18 cellular contexts compared by ENCODE assay signal in the genomic region with DNA sequence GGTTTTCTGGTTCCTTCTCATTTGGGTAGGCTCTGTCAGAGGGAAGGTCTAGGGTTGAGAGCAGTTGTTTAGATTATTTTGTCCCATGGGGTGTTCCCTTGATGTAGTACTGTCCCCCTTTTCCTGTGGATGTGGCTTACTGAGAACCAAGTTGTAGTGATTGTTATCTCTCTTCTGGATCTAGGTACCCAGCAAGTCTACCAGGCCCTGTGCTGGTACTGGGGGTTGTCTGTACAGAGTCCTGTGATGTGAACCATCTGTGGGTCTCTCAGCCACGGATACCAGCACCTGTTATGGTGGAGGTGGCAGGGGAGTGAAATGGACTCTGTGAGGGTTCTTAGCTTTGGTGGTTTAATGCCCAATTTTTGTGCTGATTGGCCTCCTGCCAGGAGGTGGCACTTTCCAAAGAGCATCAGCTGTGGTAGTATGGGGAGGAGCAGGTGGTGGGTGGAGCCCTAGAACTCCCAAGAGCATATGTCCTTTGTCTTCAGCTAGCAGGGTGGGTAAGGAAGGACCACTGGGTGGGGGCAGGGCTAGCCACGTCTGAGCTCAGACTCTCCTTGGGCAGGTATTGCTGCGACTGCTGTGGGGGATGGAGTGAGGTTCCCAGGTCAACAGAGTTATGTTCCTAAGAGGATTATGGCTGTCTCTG.
"Had no signal": no experiment of that assay in that cellular context is flagged by ENCODE, and none has a peak within 500 bp of the region (broad histone marks: within the 10 kb centered on the region; RNA-seq: fewer than 3 reads in every experiment).

No MANE protein-coding gene starts in this region.

- H3K36me3 Mint-ChIP-seq: brain had no signal

- H3K27ac Mint-ChIP-seq: activated T-helper 2 cell treated with anti-CD3 and anti-CD28 coated beads, Interferon-gamma antibody, Interleukin-2, Interleukin-4, amounts not matched to agents 10 μg/mL and 5 μg/mL and 100 μg/mL, durations not matched to agents 14 hours and 24 hours and 36 hours; brain had no signal

- DNase-seq: activated CD4-positive, alpha-beta memory T cell treated with anti-CD3 and anti-CD28 coated beads, Interleukin-2, amount 10 ng/mL, durations not matched to agents 7 days and 5 days; activated CD4-positive, alpha-beta T cell treated with anti-CD3 and anti-CD28 coated beads for 1 hour; activated naive CD4-positive, alpha-beta T cell treated with anti-CD3 and anti-CD28 coated beads, Interleukin-2, amount 10 ng/mL, durations not matched to agents 7 days and 5 days; amniotic stem cell; cortex of kidney; effector CD8-positive, alpha-beta T cell; gastrocnemius medialis; kidney; stimulated activated CD4-positive, alpha-beta T cell treated with anti-CD3 and anti-CD28 coated beads, Interleukin-12 subunit alpha, Interleukin-12 subunit beta, amount 100 ng/mL, for 4 hours; stimulated activated CD4-positive, alpha-beta T cell treated with anti-CD3 and anti-CD28 coated beads, Interleukin-4, amount 100 ng/mL, for 1 hour; stimulated activated CD8-positive, alpha-beta memory T cell treated with anti-CD3 and anti-CD28 coated beads, Interleukin-4, amount 100 ng/mL, for 48 hours; stomach had no signal

- H3K4me1 ChIP-seq: gastrocnemius medialis, stomach had no signal

- H3K27me3 ChIP-seq: gastrocnemius medialis, stomach had no signal

- H3K27me3 Mint-ChIP-seq: activated CD4-positive, alpha-beta memory T cell treated with anti-CD3 and anti-CD28 coated beads, Interleukin-2, amount 10 ng/mL, durations not matched to agents 7 days and 5 days; activated naive CD4-positive, alpha-beta T cell treated with anti-CD3 and anti-CD28 coated beads, Interleukin-2, amount 10 ng/mL, durations not matched to agents 7 days and 5 days; central memory CD8-positive, alpha-beta T cell had no signal

- ATAC-seq: gastrocnemius medialis had no signal

- H3K9me3 ChIP-seq: gastrocnemius medialis, stomach, thoracic aorta had no signal

- H3K4me1 Mint-ChIP-seq: brain, neural crest cell had no signal

- H3K4me3 Mint-ChIP-seq: activated CD4-positive, alpha-beta memory T cell treated with anti-CD3 and anti-CD28 coated beads, Interleukin-2, amount 10 ng/mL, durations not matched to agents 7 days and 5 days; activated naive CD4-positive, alpha-beta T cell treated with anti-CD3 and anti-CD28 coated beads, Interleukin-2, amount 10 ng/mL, durations not matched to agents 7 days and 5 days; brain; central memory CD8-positive, alpha-beta T cell; neural crest cell had no signal

- H3K27ac ChIP-seq: epithelial cell of prostate, gastrocnemius medialis, stomach, thoracic aorta had no signal

- H3K36me3 ChIP-seq: gastrocnemius medialis, stomach, thoracic aorta had no signal

- H3K4me3 ChIP-seq: gastrocnemius medialis, stomach, thoracic aorta had no signal
